ENCODE assay signal across 25 cellular contexts in the genomic region with DNA sequence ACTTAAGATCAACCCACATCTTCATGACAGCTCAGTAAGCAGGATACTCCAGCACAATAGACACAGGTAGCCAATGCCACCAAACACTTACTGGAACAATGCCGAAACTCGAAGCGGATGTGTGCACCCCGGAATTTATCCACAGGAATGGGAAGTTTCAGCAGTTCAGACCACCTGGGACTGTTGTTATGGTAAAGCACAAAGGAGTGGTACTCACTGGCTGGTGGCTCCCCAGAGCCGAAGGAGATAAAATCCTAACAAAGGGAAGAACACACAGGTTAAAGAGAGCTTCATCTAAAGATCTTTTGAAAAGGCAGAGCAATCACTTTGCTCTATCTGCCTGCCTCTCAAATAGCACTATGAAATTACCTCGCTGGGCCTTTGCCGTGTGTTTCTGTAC.
"Had no signal": no experiment of that assay in that cellular context is flagged by ENCODE, and none has a peak within 500 bp of the region (broad histone marks: within the 10 kb centered on the region; RNA-seq: fewer than 3 reads in every experiment).

No MANE protein-coding gene starts in this region.

- H3K27ac ChIP-seq: colonic mucosa, epithelial cell of prostate, esophagus squamous epithelium, gastrocnemius medialis, heart right ventricle, left lung, lower lobe of right lung had no signal

- H3K4me1 Mint-ChIP-seq: naive B cell had no signal

- H3K9me3 Mint-ChIP-seq: dendritic cell treated with granulocyte-macrophage colony-stimulating factor and Interleukin-4, amounts not matched to agents 40 ng/mL and 50 ng/mL, for 4 days; effector memory CD8-positive, alpha-beta T cell; endodermal cell; mesothelial cell of epicardium; naive B cell had no signal

- DNase-seq: colonic mucosa; cortex of kidney; effector CD8-positive, alpha-beta T cell; effector memory CD8-positive, alpha-beta T cell; endodermal cell; erythroblast; esophagus squamous epithelium; foreskin fibroblast; foreskin melanocyte; gastrocnemius medialis; glutamatergic neuron; head of caudate nucleus; heart right ventricle; hippocampal formation; left cardiac atrium; left lung; left ventricle myocardium superior; lower lobe of right lung; mesenchymal stem cell; naive B cell had no signal

- ATAC-seq: effector memory CD8-positive, alpha-beta T cell; esophagus mucosa; gastrocnemius medialis; heart right ventricle; left cardiac atrium; left lung; left ventricle myocardium superior; lower lobe of right lung; mucosa of descending colon had no signal

- H3K4me3 Mint-ChIP-seq: dendritic cell treated with granulocyte-macrophage colony-stimulating factor and Interleukin-4, amounts not matched to agents 40 ng/mL and 50 ng/mL, for 4 days; effector memory CD8-positive, alpha-beta T cell; endodermal cell; mesothelial cell of epicardium; naive B cell had no signal

- H3K36me3 Mint-ChIP-seq: naive B cell had no signal

- H3K27me3 ChIP-seq: colonic mucosa, esophagus squamous epithelium, gastrocnemius medialis, heart right ventricle, left lung had no signal

- H3K4me1 ChIP-seq: colonic mucosa, gastrocnemius medialis, left lung, lower lobe of right lung had no signal

- H3K36me3 ChIP-seq: colonic mucosa had no signal

- H3K4me3 ChIP-seq: colonic mucosa, esophagus squamous epithelium, gastrocnemius medialis, heart right ventricle, left lung, lower lobe of right lung, mucosa of descending colon had no signal

- H3K27me3 Mint-ChIP-seq: dendritic cell treated with granulocyte-macrophage colony-stimulating factor and Interleukin-4, amounts not matched to agents 40 ng/mL and 50 ng/mL, for 4 days had no signal

- H3K27ac Mint-ChIP-seq: dendritic cell treated with granulocyte-macrophage colony-stimulating factor and Interleukin-4, amounts not matched to agents 40 ng/mL and 50 ng/mL, for 4 days; effector memory CD8-positive, alpha-beta T cell; endodermal cell; mesothelial cell of epicardium; naive B cell had no signal

- H3K9me3 ChIP-seq: colonic mucosa, esophagus squamous epithelium, gastrocnemius medialis, heart right ventricle, left lung, lower lobe of right lung, mucosa of descending colon had no signal
